ENCODE assay signal across 8 cellular contexts in genomic region chr1:205775015-205775716, GRCh38. TPM values are rescaled to one million over a fixed set of nuclear protein-coding genes. Genes with fewer than 3 reads are reported as not detected.
DNase-seq lines count a peak whose midpoint lies in the region; ATAC-seq and TF ChIP-seq lines count a peak whose summit lies in the region.

A gene with protein sequence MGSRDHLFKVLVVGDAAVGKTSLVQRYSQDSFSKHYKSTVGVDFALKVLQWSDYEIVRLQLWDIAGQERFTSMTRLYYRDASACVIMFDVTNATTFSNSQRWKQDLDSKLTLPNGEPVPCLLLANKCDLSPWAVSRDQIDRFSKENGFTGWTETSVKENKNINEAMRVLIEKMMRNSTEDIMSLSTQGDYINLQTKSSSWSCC (minus strand): TSS chr1:205775482. CDS start chr1:205774956, 526 bp downstream.

- H3K36me3 Mint-ChIP-seq in HFFc6 (ENCODE audit: low read depth) (peaks cover 3% of the 10 kb centered on the region; the same call in 1 of the 2 replicates), glutamatergic neuron (ENCODE audit: unreplicated experiment) (no peaks in the 10 kb centered on the region), osteocyte (ENCODE audit: unreplicated experiment) (peaks cover 17% of the 10 kb centered on the region)
- H3K36me3 Mint-ChIP-seq in activated naive CD4-positive, alpha-beta T cell treated with anti-CD3 and anti-CD28 coated beads, Interleukin-2, amount 50 U/mL, for 24 hours: peaks cover 10% of the 10 kb centered on the region

- H3K4me3 Mint-ChIP-seq in HFFc6 (peak within 1 kb of the TSS; percentile 94), glutamatergic neuron (ENCODE audit: unreplicated experiment) (peak within 1 kb of the TSS; percentile 93), osteocyte (ENCODE audit: unreplicated experiment) (peak within 1 kb of the TSS; percentile 88)
- peak within 1 kb of the TSS; percentile 94 for H3K4me3 Mint-ChIP-seq in activated naive CD4-positive, alpha-beta T cell treated with anti-CD3 and anti-CD28 coated beads, Interleukin-2, amount 50 U/mL, for 24 hours

- H3K27me3 Mint-ChIP-seq in HFFc6 (ENCODE audit: insufficient read depth): peaks cover 4% of the 10 kb centered on the region; the same call in 1 of the 2 replicates
- H3K27me3 Mint-ChIP-seq in activated naive CD4-positive, alpha-beta T cell treated with anti-CD3 and anti-CD28 coated beads, Interleukin-2, amount 50 U/mL, for 24 hours: no peaks in the 10 kb centered on the region
- H3K27me3 Mint-ChIP-seq in glutamatergic neuron (ENCODE audit: unreplicated experiment): peaks cover 11% of the 10 kb centered on the region
- peaks cover 11% of the 10 kb centered on the region for H3K27me3 Mint-ChIP-seq in osteocyte (ENCODE audit: unreplicated experiment)

- TF ChIP-seq CTCF in HFFc6 (IDR thresholded peaks at IDR 0.05): no peak
- TF ChIP-seq CTCF in NB4 (IDR thresholded peaks at IDR 0.05; ENCODE audit: low read depth, low read length): no peak
- TF ChIP-seq CTCF in glutamatergic neuron (IDR thresholded peaks at IDR 0.05; ENCODE audit: partially characterized antibody, unreplicated experiment): no peak
- no peak for TF ChIP-seq CTCF in osteocyte (IDR thresholded peaks at IDR 0.05)
- TF ChIP-seq CTCF in thoracic aorta (IDR thresholded peaks at IDR 0.05): no peak

- H3K9me3 Mint-ChIP-seq in HFFc6 (no peaks in the 10 kb centered on the region; the same call in 1 of the 2 replicates), glutamatergic neuron (ENCODE audit: unreplicated experiment) (no peaks in the 10 kb centered on the region), osteocyte (ENCODE audit: unreplicated experiment) (no peaks in the 10 kb centered on the region)
- no peaks in the 10 kb centered on the region for H3K9me3 Mint-ChIP-seq in activated naive CD4-positive, alpha-beta T cell treated with anti-CD3 and anti-CD28 coated beads, Interleukin-2, amount 50 U/mL, for 24 hours

- no peaks in the 10 kb centered on the region for H3K27me3 ChIP-seq in thoracic aorta (replicated peaks; ENCODE audit: insufficient read depth)

- TF ChIP-seq POLR2A in NB4 (IDR thresholded peaks at IDR 0.05; ENCODE audit: extremely low read depth, insufficient read length): no peak

- DNase-seq in GM04503 (ENCODE audit: low read depth) (peak; percentile 44), HFFc6 (peak; percentile 69), NB4 (ENCODE audit: low read depth) (peak; percentile 87), SKM-1 treated with dmso at 0.1 percent for 144 hours (lab: John Stamatoyannopoulos, UW; ENCODE audit: unreplicated experiment) (peak; percentile 96), glutamatergic neuron (peak; percentile 80), osteocyte (ENCODE audit: extremely low spot score, unreplicated experiment) (peak; percentile 90), thoracic aorta (ENCODE audit: low spot score) (peak; percentile 54)

- ATAC-seq in thoracic aorta (ENCODE audit: insufficient number of reproducible peaks, low FRiP score, low read depth): peak; percentile 91

- H3K9me3 ChIP-seq in thoracic aorta: no peaks in the 10 kb centered on the region

- H3K4me1 Mint-ChIP-seq in HFFc6 (ENCODE audit: low read depth) (peaks cover 39% of the 10 kb centered on the region), glutamatergic neuron (ENCODE audit: low read depth, unreplicated experiment) (no peaks in the 10 kb centered on the region), osteocyte (ENCODE audit: unreplicated experiment) (peaks cover 23% of the 10 kb centered on the region)
- peaks cover 58% of the 10 kb centered on the region for H3K4me1 Mint-ChIP-seq in activated naive CD4-positive, alpha-beta T cell treated with anti-CD3 and anti-CD28 coated beads, Interleukin-2, amount 50 U/mL, for 24 hours

- H3K27ac Mint-ChIP-seq in HFFc6 (peak within 1 kb of the TSS; percentile 79), glutamatergic neuron (ENCODE audit: unreplicated experiment) (no peak within 1 kb of the TSS), osteocyte (ENCODE audit: unreplicated experiment) (peak within 1 kb of the TSS; percentile 81)
- H3K27ac Mint-ChIP-seq in activated naive CD4-positive, alpha-beta T cell treated with anti-CD3 and anti-CD28 coated beads, Interleukin-2, amount 50 U/mL, for 24 hours: peak within 1 kb of the TSS; percentile 98

- no peaks in the 10 kb centered on the region for H3K36me3 ChIP-seq in thoracic aorta

- H3K4me1 ChIP-seq in thoracic aorta (ENCODE audit: control insufficient read depth in 1 of 2, low read depth in 2 of 2): peaks cover 14 to 18% of the 10 kb centered on the region in 2 donors

- peak within 1 kb of the TSS; percentile 65 for H3K4me3 ChIP-seq in NB4 (ENCODE audit: low read depth, low read length)
- H3K4me3 ChIP-seq in thoracic aorta: peak within 1 kb of the TSS; percentile 85

- H3K27ac ChIP-seq in thoracic aorta: peak within 1 kb of the TSS; percentile 80 to 86

RNA-seq across cellular contexts. Expression of the gene that starts here (rescaled TPM):
- 10 to 100 TPM; 10.6 to 13.0 (median 11.5) TPM for total RNA-seq in HFFc6 (2021; fragmentation: NEBNext Ultra II Directional; extraction: Animal tissue kit (Norgen Biotek cat#: 25700))
- total RNA-seq in glutamatergic neuron (ENCODE audit: unreplicated experiment): 1.7 TPM
- 32.0 and 34.2 TPM in 2 replicates for total RNA-seq in osteocyte
- 10 to 100 TPM; 23.5 to 47.2 TPM for total RNA-seq in thoracic aorta

Comparison
In these comparisons a context has a peak if more than half of its experiments do, and no peak if none do; other contexts are left out.
1. Peak in every context shown above with its lines: DNase-seq, ATAC-seq, H3K4me3 ChIP-seq and H3K27ac ChIP-seq.
2. DNase-seq: peak in every context shown above with its lines; median percentile 96 in SKM-1 treated with dmso at 0.1 percent for 144 hours; 90 in osteocyte; 87 in NB4; 80 in glutamatergic neuron; 69 in HFFc6; 54 in thoracic aorta; 44 in GM04503.